Comparison of ENCODE assay signal across 22 cellular contexts in the genomic region with DNA sequence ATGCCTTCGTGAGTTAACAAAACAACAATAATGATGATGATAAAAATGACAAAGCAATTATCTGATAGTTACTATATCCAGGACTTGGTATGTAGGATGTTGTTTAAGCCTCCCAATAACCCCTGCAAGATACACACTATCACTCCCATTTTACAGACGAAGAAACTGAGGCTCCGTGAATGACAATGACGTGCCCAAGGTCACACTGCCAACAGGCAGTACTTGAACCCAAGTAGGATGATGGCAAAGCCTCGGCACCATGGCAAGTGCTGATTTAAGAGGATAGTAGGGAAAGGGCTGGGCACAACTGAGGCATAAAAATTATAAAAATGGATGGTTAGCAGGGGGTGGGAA.
"Had no signal": no experiment of that assay in that cellular context is flagged by ENCODE, and none has a peak within 500 bp of the region (broad histone marks: within the 10 kb centered on the region; RNA-seq: fewer than 3 reads in every experiment).

No MANE protein-coding gene starts in this region.

- H3K36me3 Mint-ChIP-seq: mesothelial cell of epicardium had no signal

- H3K9me3 ChIP-seq: esophagus muscularis mucosa, heart right ventricle, left lung, lower lobe of right lung had no signal

- H3K4me1 Mint-ChIP-seq: mesothelial cell of epicardium had no signal

- H3K4me3 Mint-ChIP-seq: mesothelial cell of epicardium had no signal

- ATAC-seq: foreskin keratinocyte, gastroesophageal sphincter, heart right ventricle, left cardiac atrium, left lung, left ventricle myocardium superior, lower lobe of right lung had no signal

- H3K9me3 Mint-ChIP-seq: mesothelial cell of epicardium had no signal

- H3K4me1 ChIP-seq: foreskin keratinocyte, heart right ventricle, left lung, lower lobe of right lung had no signal

- DNase-seq: dermis blood vessel endothelial cell; dorsolateral prefrontal cortex; effector CD4-positive, alpha-beta T cell; effector memory CD4-positive, alpha-beta T cell; foreskin keratinocyte; head of caudate nucleus; heart right ventricle; hippocampal formation; left cardiac atrium; left lung; left ventricle myocardium superior; lower lobe of right lung; mesenchymal stem cell had no signal

- H3K36me3 ChIP-seq: esophagus muscularis mucosa, gastroesophageal sphincter, heart right ventricle, left lung, lower lobe of right lung had no signal

- H3K27ac Mint-ChIP-seq: mesothelial cell of epicardium had no signal

- H3K4me3 ChIP-seq: coronary artery, dorsolateral prefrontal cortex, esophagus muscularis mucosa, gastroesophageal sphincter, heart right ventricle, left lung, lower lobe of right lung had no signal

- H3K27ac ChIP-seq: coronary artery, dorsolateral prefrontal cortex, esophagus muscularis mucosa, foreskin keratinocyte, gastroesophageal sphincter, heart right ventricle, left lung, lower lobe of right lung had no signal

- FAIRE-seq: colon, endothelial cell of umbilical vein, frontal cortex, islet of Langerhans, keratinocyte had no signal

- H3K27me3 ChIP-seq: foreskin keratinocyte had no signal
